In genomic region chr21:24509131-24509530, GRCh38 we compare ENCODE assay signal across 3 cellular contexts.
"Had no signal": no experiment of that assay in that cellular context is flagged by ENCODE, and none has a peak within 500 bp of the region (broad histone marks: within the 10 kb centered on the region; RNA-seq: fewer than 3 reads in every experiment).

No MANE protein-coding gene starts in this region.

- DNase-seq: GDM1, GF-D8 had no signal

- H3K4me3 ChIP-seq: GM12878 had no signal
